In genomic region chr6:108841377-108841855, GRCh38 we compare ENCODE assay signal across 13 cellular contexts. TPM values are rescaled to one million over a fixed set of nuclear protein-coding genes. Genes with fewer than 3 reads are reported as not detected.
DNase-seq lines count a peak whose midpoint lies in the region; ATAC-seq lines count a peak whose summit lies in the region.
"Had no signal": no experiment of that assay in that cellular context is flagged by ENCODE, and none has a peak within 500 bp of the region (broad histone marks: within the 10 kb centered on the region; RNA-seq: fewer than 3 reads in every experiment).

No MANE protein-coding gene starts in this region.

- peak; percentile 64 to 85 for ATAC-seq in left cardiac atrium
- ATAC-seq in activated T-helper 17 cell treated with anti-CD3 and anti-CD28 coated beads, Interleukin-2, amount 50 U/mL, for 72 hours (replicated peaks): no peak
- ATAC-seq in HG03095 (IDR thresholded peaks at IDR 0.05; ENCODE audit: unreplicated experiment): no peak
- no peak for ATAC-seq in GM21723 (IDR thresholded peaks at IDR 0.05; ENCODE audit: unreplicated experiment)

- intact Hi-C loops in left cardiac atrium (cut with DNase I): no loop called here

- no peak overlapping the region for H3K4me3 Mint-ChIP-seq in activated T-helper 17 cell treated with anti-CD3 and anti-CD28 coated beads, Interleukin-2, amount 50 U/mL, for 72 hours

- no peak overlapping the region for H3K27ac Mint-ChIP-seq in activated T-helper 17 cell treated with anti-CD3 and anti-CD28 coated beads, Interleukin-2, amount 50 U/mL, for 72 hours

- H3K27me3 Mint-ChIP-seq in activated T-helper 17 cell treated with anti-CD3 and anti-CD28 coated beads, Interleukin-2, amount 50 U/mL, for 72 hours: no peaks in the 10 kb centered on the region

- peak; percentile 50 for DNase-seq in Ammon's horn (ENCODE audit: low spot score)
- peak; percentile 29 to 82 for DNase-seq in NOMO-1 (lab: John Stamatoyannopoulos, UW; ENCODE audit: unreplicated experiment in 2 of 2)
- DNase-seq in left cardiac atrium: no peak
- DNase-seq in pons (ENCODE audit: low spot score): peak; percentile 53
- no peak for DNase-seq in SW 1271 (lab: John Stamatoyannopoulos, UW)
- DNase-seq: activated CD8-positive, alpha-beta memory T cell treated with anti-CD3 and anti-CD28 coated beads for 24 hours; activated gamma-delta T cell; GF-D8; MG63; uterus had no signal

- H3K36me3 Mint-ChIP-seq in activated T-helper 17 cell treated with anti-CD3 and anti-CD28 coated beads, Interleukin-2, amount 50 U/mL, for 72 hours (ENCODE audit: low read depth): no peaks in the 10 kb centered on the region

- no peaks in the 10 kb centered on the region for H3K9me3 Mint-ChIP-seq in activated T-helper 17 cell treated with anti-CD3 and anti-CD28 coated beads, Interleukin-2, amount 50 U/mL, for 72 hours

- H3K4me1 Mint-ChIP-seq in activated T-helper 17 cell treated with anti-CD3 and anti-CD28 coated beads, Interleukin-2, amount 50 U/mL, for 72 hours: peaks cover 15% of the 10 kb centered on the region

RNA-seq across cellular contexts. Expression of gene ARMC2, which starts 6.8 kb away (rescaled TPM):
- total RNA-seq in left cardiac atrium: 1 to 10 TPM; 8.0 to 9.2 TPM
- 1 to 10 TPM; 2.9 to 5.7 TPM for total RNA-seq in activated T-helper 17 cell treated with anti-CD3 and anti-CD28 coated beads, Interleukin-2, amount 50 U/mL, for 72 hours

Comparison
In these comparisons a context has a peak if more than half of its experiments do, and no peak if none do; other contexts are left out.
1. DNase-seq: peak in Ammon's horn (single experiment), NOMO-1 (2 of 2) and pons (single experiment); none in left cardiac atrium (single experiment) and SW 1271 (0 of 2).
2. ATAC-seq: peak in left cardiac atrium (2 of 2); none in activated T-helper 17 cell treated with anti-CD3 and anti-CD28 coated beads, Interleukin-2, amount 50 U/mL, for 72 hours (single experiment), HG03095 (single experiment) and GM21723 (single experiment).